ENCODE assay signal across 34 cellular contexts in the genomic region with DNA sequence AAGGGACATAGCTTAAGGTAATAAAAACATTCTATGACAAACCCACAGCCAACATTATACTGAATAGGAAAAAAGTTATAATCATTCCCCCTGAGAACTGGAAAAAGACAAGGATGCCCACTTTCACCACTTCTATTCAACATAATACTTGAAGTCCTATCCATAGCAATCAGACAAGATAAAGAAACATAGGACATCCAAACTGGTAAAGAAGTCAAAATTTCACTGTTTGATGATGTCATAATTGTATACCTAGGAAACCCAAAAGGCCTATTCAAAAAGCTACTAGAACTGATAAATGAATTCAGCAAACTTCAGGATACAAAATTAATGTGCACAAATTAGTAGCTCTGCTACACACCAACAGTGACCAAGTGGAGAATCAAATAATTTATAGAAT.
"Had no signal": no experiment of that assay in that cellular context is flagged by ENCODE, and none has a peak within 500 bp of the region (broad histone marks: within the 10 kb centered on the region; RNA-seq: fewer than 3 reads in every experiment).

No MANE protein-coding gene starts in this region.

- H3K4me3 ChIP-seq: MG63 had no signal

- DNase-seq: Karpas-422, Kasumi-1, MG63, MM.1S, MV-4-11, NCI-H1048, NCI-H1092, NCI-H1092 treated with DMSO at 0.1 percent for 48 hours, NCI-H1105, NCI-H1417, NCI-H1417 treated with DMSO at 0.1 percent for 48 hours, NCI-H1436, NCI-H1436 treated with DMSO at 0.1 percent for 48 hours, NCI-H146, NCI-H1694, NCI-H1694 treated with DMSO at 0.1 percent for 48 hours, NCI-H187, NCI-H187 treated with DMSO at 0.1 percent for 48 hours, NCI-H1930, NCI-H2029, NCI-H2029 treated with DMSO at 0.1 percent for 48 hours, NCI-H2081, NCI-H2081 treated with DMSO at 0.1 percent for 48 hours, NCI-H2107, NCI-H2171, NCI-H2171 treated with DMSO at 0.1 percent for 48 hours, NCI-H2227 treated with DMSO at 0.1 percent for 48 hours, NCI-H226, NCI-H345, NCI-H446, NCI-H446 treated with DMSO at 0.1 percent for 48 hours, NCI-H510A, NCI-H510A treated with DMSO at 0.1 percent for 48 hours, NCI-H524 had no signal

- H3K36me3 ChIP-seq: MG63 had no signal

- H3K27me3 ChIP-seq: MG63 had no signal
